Comparison of ENCODE assay signal across 23 cellular contexts in genomic region chrX:20585782-20586181, GRCh38.
DNase-seq lines count a peak whose midpoint lies in the region; TF ChIP-seq lines count a peak whose summit lies in the region.
"Had no signal": no experiment of that assay in that cellular context is flagged by ENCODE, and none has a peak within 500 bp of the region (broad histone marks: within the 10 kb centered on the region; RNA-seq: fewer than 3 reads in every experiment).

No MANE protein-coding gene starts in this region.

- CTCF ChIA-PET in SK-N-SH (lab: Yijun Ruan, JAX): no interaction called here

- no peak overlapping the region for H3K4ac ChIP-seq in mesendoderm (ENCODE audit: low read depth, low read length)

- H4K8ac ChIP-seq in mesendoderm (ENCODE audit: low read depth, low read length): no peak overlapping the region

- no peak for TF ChIP-seq CTCF in endodermal cell (conservative IDR thresholded peaks at IDR 0.05)
- TF ChIP-seq CTCF in SK-N-SH (IDR thresholded peaks at IDR 0.05): no peak
- no peak for TF ChIP-seq CTCF in Peyer's patch (IDR thresholded peaks at IDR 0.05)

- TF ChIP-seq EP300 in SK-N-SH (IDR thresholded peaks at IDR 0.05; ENCODE audit: borderline replicate concordance in 1 of 2, low read depth in 1 of 2, low read length in 1 of 2): no peak

- H3K79me2 ChIP-seq in mesendoderm (ENCODE audit: control insufficient read depth, insufficient read depth, low read length) (no peaks in the 10 kb centered on the region), SK-N-SH (ENCODE audit: insufficient read depth) (no peaks in the 10 kb centered on the region)

- peaks cover 13% of the 10 kb centered on the region for H3K4me1 Mint-ChIP-seq in endodermal cell
- H3K4me1 Mint-ChIP-seq: B cell had no signal

- no peaks in the 10 kb centered on the region for H4K20me1 ChIP-seq in SK-N-SH (ENCODE audit: insufficient read depth)

- H3K4me1 ChIP-seq in endodermal cell (ENCODE audit: control insufficient read depth, insufficient read depth, low read length) (peaks cover 4% of the 10 kb centered on the region), mesendoderm (ENCODE audit: control insufficient read depth, low read depth, low read length) (no peaks in the 10 kb centered on the region), SK-N-SH (ENCODE audit: control insufficient read depth in 1 of 2, insufficient read depth in 2 of 2, low read depth in 1 of 2, low read length in 1 of 2) (no peaks in the 10 kb centered on the region), Peyer's patch (no peaks in the 10 kb centered on the region)
- H3K4me1 ChIP-seq: SJCRH30 had no signal

- H3K4me3 Mint-ChIP-seq in endodermal cell: no peak overlapping the region
- H3K4me3 Mint-ChIP-seq: B cell had no signal

- H3F3A ChIP-seq in SK-N-SH (replicated peaks; ENCODE audit: insufficient read depth): no peaks in the 10 kb centered on the region

- no peaks in the 10 kb centered on the region for H3K9me2 ChIP-seq in SK-N-SH

- peaks cover 1% of the 10 kb centered on the region for H3K27me3 Mint-ChIP-seq in endodermal cell (ENCODE audit: insufficient read depth)
- H3K27me3 Mint-ChIP-seq: B cell had no signal

- H2BK15ac ChIP-seq in mesendoderm (replicated peaks; ENCODE audit: low read depth): no peak overlapping the region

- H3K36me3 Mint-ChIP-seq in endodermal cell (ENCODE audit: low read depth): no peaks in the 10 kb centered on the region

- H3K79me1 ChIP-seq in mesendoderm (ENCODE audit: low read length): no peaks in the 10 kb centered on the region

- no peak overlapping the region for H3K18ac ChIP-seq in mesendoderm (ENCODE audit: low read length)

- H2AK5ac ChIP-seq in mesendoderm (ENCODE audit: low read length): no peak overlapping the region

- TF ChIP-seq POLR2A in Peyer's patch (IDR thresholded peaks at IDR 0.05): no peak

- no peak overlapping the region for H2BK120ac ChIP-seq in mesendoderm (ENCODE audit: low read depth, low read length)

- H2BK5ac ChIP-seq in mesendoderm (ENCODE audit: low read length): no peak overlapping the region

- no peak for TF ChIP-seq RAD21 in SK-N-SH (IDR thresholded peaks at IDR 0.05; ENCODE audit: low read length)

- H2AFZ ChIP-seq in SK-N-SH (ENCODE audit: low read depth): no peak overlapping the region

- H3K56ac ChIP-seq in mesendoderm (ENCODE audit: low read length): no peak overlapping the region

- no peak overlapping the region for H3K27ac ChIP-seq in endodermal cell (ENCODE audit: low read depth, low read length)
- no peak overlapping the region for H3K27ac ChIP-seq in mesendoderm (ENCODE audit: low read depth, low read length)
- no peak overlapping the region for H3K27ac ChIP-seq in SK-N-SH (ENCODE audit: low read depth in 2 of 2, low read length in 1 of 2)
- no peak overlapping the region for H3K27ac ChIP-seq in Peyer's patch
- H3K27ac ChIP-seq: KMS-11, SJCRH30 had no signal

- H3K23ac ChIP-seq in mesendoderm (ENCODE audit: low read length): no peak overlapping the region

- H3K27ac Mint-ChIP-seq in endodermal cell: peak overlapping the region; percentile 56
- H3K27ac Mint-ChIP-seq: B cell had no signal

- H3K4me2 ChIP-seq in mesendoderm (ENCODE audit: low read length): no peak overlapping the region
- H3K4me2 ChIP-seq in SK-N-SH: no peak overlapping the region
- H3K4me2 ChIP-seq: KMS-11 had no signal

- H3K9ac ChIP-seq in endodermal cell (ENCODE audit: extremely low read depth, low read length, poor library complexity, severe bottlenecking) (no peak overlapping the region), mesendoderm (ENCODE audit: low read length) (no peak overlapping the region), SK-N-SH (no peak overlapping the region)
- H3K9ac ChIP-seq: KMS-11 had no signal

- H3K9me3 ChIP-seq in endodermal cell (ENCODE audit: control insufficient read depth, low read length): peaks cover 29% of the 10 kb centered on the region
- no peaks in the 10 kb centered on the region for H3K9me3 ChIP-seq in SK-N-SH
- H3K9me3 ChIP-seq in Peyer's patch: no peaks in the 10 kb centered on the region
- H3K9me3 ChIP-seq: SJCRH30 had no signal

- H3K4me3 ChIP-seq in endodermal cell (ENCODE audit: low read length) (no peak overlapping the region), mesendoderm (ENCODE audit: low read length) (no peak overlapping the region), SK-N-SH (ENCODE audit: low read depth in 2 of 2, low read length in 1 of 2) (no peak overlapping the region), Peyer's patch (no peak overlapping the region)
- H3K4me3 ChIP-seq: SJCRH30 had no signal

- H3K27me3 ChIP-seq in endodermal cell (ENCODE audit: control insufficient read depth, insufficient read depth, low read length, poor library complexity, severe bottlenecking) (no peaks in the 10 kb centered on the region), mesendoderm (ENCODE audit: insufficient read depth, low read length, poor library complexity) (no peaks in the 10 kb centered on the region), SK-N-SH (ENCODE audit: insufficient read depth) (no peaks in the 10 kb centered on the region), Peyer's patch (no peaks in the 10 kb centered on the region)
- H3K27me3 ChIP-seq: SJCRH30 had no signal

- POLR2A ChIA-PET in SK-N-SH (lab: Yijun Ruan, JAX): no interaction called here

- no peaks in the 10 kb centered on the region for H3K36me3 ChIP-seq in endodermal cell (ENCODE audit: control insufficient read depth, insufficient read depth, low read length)
- H3K36me3 ChIP-seq in mesendoderm (ENCODE audit: control insufficient read depth, insufficient read depth, low read length): no peaks in the 10 kb centered on the region
- no peaks in the 10 kb centered on the region for H3K36me3 ChIP-seq in SK-N-SH (replicated peaks in 1 of 2; ENCODE audit: control insufficient read depth in 1 of 2, insufficient read depth in 2 of 2, low read length in 1 of 2)
- no peaks in the 10 kb centered on the region for H3K36me3 ChIP-seq in Peyer's patch
- H3K36me3 ChIP-seq: SJCRH30 had no signal

- peak; percentile 7 for DNase-seq in AG08395 (ENCODE audit: low spot score)
- peak; percentile 9 for DNase-seq in GM03348 (ENCODE audit: low spot score)
- DNase-seq in endodermal cell: peak; percentile 52
- peak; percentile 93 for DNase-seq in mesendoderm
- no peak for DNase-seq in SK-N-SH
- no peak for DNase-seq in COLO829 (ENCODE audit: low spot score)
- DNase-seq in SKM-1 (lab: John Stamatoyannopoulos, UW; ENCODE audit: unreplicated experiment): no peak
- DNase-seq in Peyer's patch: no peak
- DNase-seq: 8988T; DMS79; GOT3; HCEC 1CT; IMR-90; NCI-H1092 treated with DMSO at 0.1 percent for 48 hours; NCI-H1436 treated with DMSO at 0.1 percent for 48 hours; NCI-H1930; NCI-H2227 treated with DMSO at 0.1 percent for 48 hours; NCI-H510A treated with DMSO at 0.1 percent for 48 hours; NCI-H774; NK-92 treated with Interleukin-12 subunit alpha and Interleukin-12 subunit beta, amount 100 ng/mL, for 24 hours; SJCRH30 had no signal

- WGBS in endodermal cell (ENCODE audit: insufficient coverage in 1 of 2, insufficient read length in 1 of 2), 2 experiments: 9% methylated on average over 2 of the region's 2 CpGs; no CpG with 5 or more reads in 1 of the 2 experiments
- WGBS in mesendoderm (ENCODE audit: extremely low coverage, insufficient coverage, low lambda C conversion rate): no CpG with 5 or more reads among the region's 2 CpGs
- 14% methylated on average over 2 of the region's 2 CpGs for WGBS in SK-N-SH (ENCODE audit: low lambda C conversion rate)

- peaks cover 38% of the 10 kb centered on the region for H3K9me3 Mint-ChIP-seq in endodermal cell

- no peak overlapping the region for H4K5ac ChIP-seq in mesendoderm (ENCODE audit: low read length)

TF ChIP-seq in SK-N-SH, 30 proteins besides CTCF, POLR2A, EP300 and RAD21 (continues in another document):
- TF ChIP-seq, protein P1, sequence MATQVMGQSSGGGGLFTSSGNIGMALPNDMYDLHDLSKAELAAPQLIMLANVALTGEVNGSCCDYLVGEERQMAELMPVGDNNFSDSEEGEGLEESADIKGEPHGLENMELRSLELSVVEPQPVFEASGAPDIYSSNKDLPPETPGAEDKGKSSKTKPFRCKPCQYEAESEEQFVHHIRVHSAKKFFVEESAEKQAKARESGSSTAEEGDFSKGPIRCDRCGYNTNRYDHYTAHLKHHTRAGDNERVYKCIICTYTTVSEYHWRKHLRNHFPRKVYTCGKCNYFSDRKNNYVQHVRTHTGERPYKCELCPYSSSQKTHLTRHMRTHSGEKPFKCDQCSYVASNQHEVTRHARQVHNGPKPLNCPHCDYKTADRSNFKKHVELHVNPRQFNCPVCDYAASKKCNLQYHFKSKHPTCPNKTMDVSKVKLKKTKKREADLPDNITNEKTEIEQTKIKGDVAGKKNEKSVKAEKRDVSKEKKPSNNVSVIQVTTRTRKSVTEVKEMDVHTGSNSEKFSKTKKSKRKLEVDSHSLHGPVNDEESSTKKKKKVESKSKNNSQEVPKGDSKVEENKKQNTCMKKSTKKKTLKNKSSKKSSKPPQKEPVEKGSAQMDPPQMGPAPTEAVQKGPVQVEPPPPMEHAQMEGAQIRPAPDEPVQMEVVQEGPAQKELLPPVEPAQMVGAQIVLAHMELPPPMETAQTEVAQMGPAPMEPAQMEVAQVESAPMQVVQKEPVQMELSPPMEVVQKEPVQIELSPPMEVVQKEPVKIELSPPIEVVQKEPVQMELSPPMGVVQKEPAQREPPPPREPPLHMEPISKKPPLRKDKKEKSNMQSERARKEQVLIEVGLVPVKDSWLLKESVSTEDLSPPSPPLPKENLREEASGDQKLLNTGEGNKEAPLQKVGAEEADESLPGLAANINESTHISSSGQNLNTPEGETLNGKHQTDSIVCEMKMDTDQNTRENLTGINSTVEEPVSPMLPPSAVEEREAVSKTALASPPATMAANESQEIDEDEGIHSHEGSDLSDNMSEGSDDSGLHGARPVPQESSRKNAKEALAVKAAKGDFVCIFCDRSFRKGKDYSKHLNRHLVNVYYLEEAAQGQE (IDR thresholded peaks at IDR 0.05; ENCODE audit: low read depth, low read length): no peak
- TF ChIP-seq MXI1 (IDR thresholded peaks at IDR 0.05; ENCODE audit: low read depth, low read length) (no peak), NRF1 (IDR thresholded peaks at IDR 0.05; ENCODE audit: low read depth, low read length) (no peak), RFX5 (IDR thresholded peaks at IDR 0.05; ENCODE audit: low read length) (no peak)
- TF ChIP-seq, protein P2, sequence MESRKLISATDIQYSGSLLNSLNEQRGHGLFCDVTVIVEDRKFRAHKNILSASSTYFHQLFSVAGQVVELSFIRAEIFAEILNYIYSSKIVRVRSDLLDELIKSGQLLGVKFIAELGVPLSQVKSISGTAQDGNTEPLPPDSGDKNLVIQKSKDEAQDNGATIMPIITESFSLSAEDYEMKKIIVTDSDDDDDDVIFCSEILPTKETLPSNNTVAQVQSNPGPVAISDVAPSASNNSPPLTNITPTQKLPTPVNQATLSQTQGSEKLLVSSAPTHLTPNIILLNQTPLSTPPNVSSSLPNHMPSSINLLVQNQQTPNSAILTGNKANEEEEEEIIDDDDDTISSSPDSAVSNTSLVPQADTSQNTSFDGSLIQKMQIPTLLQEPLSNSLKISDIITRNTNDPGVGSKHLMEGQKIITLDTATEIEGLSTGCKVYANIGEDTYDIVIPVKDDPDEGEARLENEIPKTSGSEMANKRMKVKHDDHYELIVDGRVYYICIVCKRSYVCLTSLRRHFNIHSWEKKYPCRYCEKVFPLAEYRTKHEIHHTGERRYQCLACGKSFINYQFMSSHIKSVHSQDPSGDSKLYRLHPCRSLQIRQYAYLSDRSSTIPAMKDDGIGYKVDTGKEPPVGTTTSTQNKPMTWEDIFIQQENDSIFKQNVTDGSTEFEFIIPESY (IDR thresholded peaks at IDR 0.05; ENCODE audit: borderline replicate concordance, low read depth): no peak

Comparison
In these comparisons a context has a peak if more than half of its experiments do, and no peak if none do; other contexts are left out.
1. DNase-seq: peak in AG08395 (single experiment), GM03348 (single experiment), endodermal cell (single experiment) and mesendoderm (single experiment); none in SK-N-SH (single experiment), COLO829 (single experiment), SKM-1 (single experiment) and Peyer's patch (0 of 3).